In the genomic region with DNA sequence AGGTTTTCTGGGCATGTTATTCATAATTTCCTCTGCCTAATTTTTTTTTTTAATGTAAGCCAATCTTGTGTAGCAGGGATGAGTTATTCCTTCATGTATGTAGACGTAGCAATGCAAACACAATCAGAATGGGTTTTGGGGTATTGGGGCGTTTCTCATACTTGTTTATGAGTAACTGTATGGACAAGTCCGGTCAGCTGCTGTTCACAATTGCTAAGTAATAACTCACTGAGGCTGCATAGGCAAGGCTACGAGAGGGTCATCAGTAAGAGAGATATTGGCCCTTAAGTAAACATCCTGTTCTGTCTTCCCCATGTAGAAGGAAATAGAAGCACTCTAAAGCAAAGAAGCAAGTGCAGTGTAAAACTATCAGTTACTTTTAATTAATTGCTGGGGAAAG, we compare ENCODE assay signal across 1 cellular context.
TF ChIP-seq lines count a peak whose summit lies in the region.

No MANE protein-coding gene starts in this region.

TF ChIP-seq in K562, 482 proteins besides CTCF, POLR2A, EP300 and RAD21:
- no peak for TF ChIP-seq RCOR1 (IDR thresholded peaks at IDR 0.05; ENCODE audit: borderline replicate concordance in 1 of 2, low read depth in 2 of 2, low read length in 2 of 2)
- peak; percentile 79 for TF ChIP-seq FOXA1 (IDR thresholded peaks at IDR 0.05; ENCODE audit: borderline replicate concordance)
- 0 out of 2 replicates have a peak, but pooled peaks have one; percentile 26 for TF ChIP-seq ARID1B (IDR thresholded peaks at IDR 0.05)
- TF ChIP-seq HMG20A (CRISPR knock-in tag; conservative IDR thresholded peaks at IDR 0.05), result no peak
- no peak for TF ChIP-seq NFYB (IDR thresholded peaks at IDR 0.05; ENCODE audit: extremely low read depth, insufficient read length)
- peak in 1 of 2 experiments; percentile 36; a peak in 1 of 4 replicates for TF ChIP-seq FOXK2 (conservative IDR thresholded peaks at IDR 0.05 in 1 of 2, IDR thresholded peaks at IDR 0.05 in 1 of 2; ENCODE audit: low read depth in 2 of 2)
- 0 out of 2 replicates have a peak, but pooled peaks have one; percentile 15 for TF ChIP-seq SMARCE1 (IDR thresholded peaks at IDR 0.05)
- TF ChIP-seq MEIS2 (IDR thresholded peaks at IDR 0.05; ENCODE audit: partially characterized antibody), result peak; percentile 66
- TF ChIP-seq NR2C2 (CRISPR knock-in tag; IDR thresholded peaks at IDR 0.05), result no peak
- peak; percentile 25; the same call in 1 of the 2 replicates for TF ChIP-seq NR2C2 (tag; IDR thresholded peaks at IDR 0.05)
- no peak for TF ChIP-seq POLR2G (IDR thresholded peaks at IDR 0.05; ENCODE audit: low read depth, low read length)
- TF ChIP-seq FOXA3 (CRISPR knock-in tag; conservative IDR thresholded peaks at IDR 0.05 in 1 of 2, IDR thresholded peaks at IDR 0.05 in 1 of 2), result peak; percentile 98 to 99
- 0 out of 2 replicates have a peak, but pooled peaks have one; percentile 17 for TF ChIP-seq ATF7 (IDR thresholded peaks at IDR 0.05)
- TF ChIP-seq, protein P1, sequence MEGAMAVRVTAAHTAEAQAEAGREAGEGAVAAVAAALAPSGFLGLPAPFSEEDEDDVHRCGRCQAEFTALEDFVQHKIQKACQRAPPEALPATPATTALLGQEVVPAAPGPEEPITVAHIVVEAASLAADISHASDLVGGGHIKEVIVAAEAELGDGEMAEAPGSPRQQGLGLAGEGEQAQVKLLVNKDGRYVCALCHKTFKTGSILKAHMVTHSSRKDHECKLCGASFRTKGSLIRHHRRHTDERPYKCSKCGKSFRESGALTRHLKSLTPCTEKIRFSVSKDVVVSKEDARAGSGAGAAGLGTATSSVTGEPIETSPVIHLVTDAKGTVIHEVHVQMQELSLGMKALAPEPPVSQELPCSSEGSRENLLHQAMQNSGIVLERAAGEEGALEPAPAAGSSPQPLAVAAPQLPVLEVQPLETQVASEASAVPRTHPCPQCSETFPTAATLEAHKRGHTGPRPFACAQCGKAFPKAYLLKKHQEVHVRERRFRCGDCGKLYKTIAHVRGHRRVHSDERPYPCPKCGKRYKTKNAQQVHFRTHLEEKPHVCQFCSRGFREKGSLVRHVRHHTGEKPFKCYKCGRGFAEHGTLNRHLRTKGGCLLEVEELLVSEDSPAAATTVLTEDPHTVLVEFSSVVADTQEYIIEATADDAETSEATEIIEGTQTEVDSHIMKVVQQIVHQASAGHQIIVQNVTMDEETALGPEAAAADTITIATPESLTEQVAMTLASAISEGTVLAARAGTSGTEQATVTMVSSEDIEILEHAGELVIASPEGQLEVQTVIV (CRISPR knock-in tag; IDR thresholded peaks at IDR 0.05; ENCODE audit: borderline replicate concordance), result no peak
- no peak for TF ChIP-seq PURB (CRISPR knock-in tag; IDR thresholded peaks at IDR 0.05; ENCODE audit: low read depth)
- peak; percentile 61; the same call in 1 of the 2 replicates for TF ChIP-seq POLR2AphosphoS2 (IDR thresholded peaks at IDR 0.05; ENCODE audit: low read length)
- TF ChIP-seq GABPA (tag; conservative IDR thresholded peaks at IDR 0.05; ENCODE audit: low read depth), result 0 out of 2 replicates have a peak, but pooled peaks have one; percentile 26
- TF ChIP-seq, protein P2, sequence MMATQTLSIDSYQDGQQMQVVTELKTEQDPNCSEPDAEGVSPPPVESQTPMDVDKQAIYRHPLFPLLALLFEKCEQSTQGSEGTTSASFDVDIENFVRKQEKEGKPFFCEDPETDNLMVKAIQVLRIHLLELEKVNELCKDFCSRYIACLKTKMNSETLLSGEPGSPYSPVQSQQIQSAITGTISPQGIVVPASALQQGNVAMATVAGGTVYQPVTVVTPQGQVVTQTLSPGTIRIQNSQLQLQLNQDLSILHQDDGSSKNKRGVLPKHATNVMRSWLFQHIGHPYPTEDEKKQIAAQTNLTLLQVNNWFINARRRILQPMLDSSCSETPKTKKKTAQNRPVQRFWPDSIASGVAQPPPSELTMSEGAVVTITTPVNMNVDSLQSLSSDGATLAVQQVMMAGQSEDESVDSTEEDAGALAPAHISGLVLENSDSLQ (IDR thresholded peaks at IDR 0.05), result 0 out of 2 replicates have a peak, but pooled peaks have one; percentile 18
- TF ChIP-seq TCF3 (CRISPR knock-in tag; IDR thresholded peaks at IDR 0.05), result no peak
- TF ChIP-seq ZNF551 (CRISPR knock-in tag; IDR thresholded peaks at IDR 0.05), result no peak
- TF ChIP-seq SOX6 (IDR thresholded peaks at IDR 0.05), result 0 out of 2 replicates have a peak, but pooled peaks have one; percentile 13
- TF ChIP-seq DACH1 (IDR thresholded peaks at IDR 0.05; ENCODE audit: partially characterized antibody), result peak; percentile 34
- no peak for TF ChIP-seq TRIM24 (IDR thresholded peaks at IDR 0.05)
